19 cellular contexts compared by ENCODE assay signal in genomic region chr22:37891926-37892325, GRCh38. TPM values are rescaled to one million over a fixed set of nuclear protein-coding genes. Genes with fewer than 3 reads are reported as not detected.
DNase-seq lines count a peak whose midpoint lies in the region; ATAC-seq and TF ChIP-seq lines count a peak whose summit lies in the region.
"Had no signal": no experiment of that assay in that cellular context is flagged by ENCODE, and none has a peak within 500 bp of the region (broad histone marks: within the 10 kb centered on the region; RNA-seq: fewer than 3 reads in every experiment).

No MANE protein-coding gene starts in this region.

- H2AFZ ChIP-seq in mesenchymal stem cell (ENCODE audit: low read depth, low read length): no peak overlapping the region

- H3K18ac ChIP-seq in mesenchymal stem cell (ENCODE audit: low read depth in 1 of 2, low read length in 2 of 2): no peak overlapping the region

- H3K4me3 Mint-ChIP-seq in CD8-positive, alpha-beta T cell: no peak overlapping the region
- H3K4me3 Mint-ChIP-seq: dendritic cell treated with granulocyte-macrophage colony-stimulating factor and Interleukin-4, amounts not matched to agents 40 ng/mL and 50 ng/mL, for 4 days; T-helper 2 cell treated with Interferon-gamma antibody and Interleukin-4, amounts not matched to agents 5 μg/mL and 100 μg/mL, for 36 hours had no signal

- intact Hi-C loops in CD8-positive, alpha-beta T cell (cut with DNase I, micrococcal nuclease): no loop called here
- intact Hi-C loops in dorsolateral prefrontal cortex (cut with DNase I): no loop called here

- H3K23ac ChIP-seq in mesenchymal stem cell (ENCODE audit: low read length in 2 of 2): no peak overlapping the region

- no peak overlapping the region for H3K4me3 ChIP-seq in CD8-positive, alpha-beta T cell (ENCODE audit: low read depth, low read length)
- no peak overlapping the region for H3K4me3 ChIP-seq in HEK293 (ENCODE audit: low read depth, low read length)
- no peak overlapping the region for H3K4me3 ChIP-seq in dorsolateral prefrontal cortex
- H3K4me3 ChIP-seq in rectal smooth muscle tissue (ENCODE audit: low read length): no peak overlapping the region
- H3K4me3 ChIP-seq in mesenchymal stem cell (ENCODE audit: insufficient read depth in 1 of 2, low read depth in 1 of 2, low read length in 2 of 2): no peak overlapping the region
- H3K4me3 ChIP-seq: GM12878, right atrium auricular region had no signal

- H2BK12ac ChIP-seq in mesenchymal stem cell (ENCODE audit: low read length in 2 of 2): no peak overlapping the region

- no peak overlapping the region for H3K14ac ChIP-seq in mesenchymal stem cell (ENCODE audit: low read length in 2 of 2)

- CTCF ChIA-PET in CD8-positive, alpha-beta T cell (lab: Charles Lee): interaction anchor here (0.8 to 1.6 kb wide), 4 partner anchors 14 to 66 kb away, joined by 3 to 6 read pairs (median 6); partner anchors contain the start of gene MICALL1
- CTCF ChIA-PET in HEK293 (lab: Yijun Ruan, JAX): interaction anchor here (0.6 to 1.8 kb wide), 5 partner anchors 29 to 74 kb away, joined by 3 to 6 read pairs (median 4); no protein-coding TSS in a partner anchor

- no peak overlapping the region for H4K8ac ChIP-seq in mesenchymal stem cell (ENCODE audit: low read length)

- no peak for DNase-seq in CD8-positive, alpha-beta T cell
- no peak for DNase-seq in dorsolateral prefrontal cortex
- no peak for DNase-seq in mesenchymal stem cell
- no peak for DNase-seq in H4 (ENCODE audit: low spot score)
- DNase-seq: activated CD4-positive, CD25-positive, alpha-beta regulatory T cell treated with anti-CD3 and anti-CD28 coated beads, Interleukin-2, amount 50 U/mL, for 72 hours; activated CD8-positive, alpha-beta memory T cell treated with anti-CD3 and anti-CD28 coated beads, Interleukin-2, amount 50 U/mL, for 4 hours; activated gamma-delta T cell; NCI-H2029; SIG-M5 had no signal

- POLR2A ChIA-PET in CD8-positive, alpha-beta T cell (lab: Charles Lee): interaction anchor here (0.6 kb wide), 1 partner anchor 9 kb away, joined by 7 read pairs; no protein-coding TSS in a partner anchor
- POLR2A ChIA-PET in HEK293 (lab: Yijun Ruan, JAX): interaction anchor here (0.9 to 1.5 kb wide), 3 partner anchors 9 to 48 kb away, joined by 3 read pairs; partner anchors contain the start of gene ANKRD54

- peaks cover 18% of the 10 kb centered on the region for H3K4me1 Mint-ChIP-seq in CD8-positive, alpha-beta T cell (ENCODE audit: low read depth)

- WGBS in mesenchymal stem cell: 90% methylated on average over 3 of the region's 3 CpGs

- H3K27ac ChIP-seq in CD8-positive, alpha-beta T cell (ENCODE audit: low read depth, low read length): no peak overlapping the region
- H3K27ac ChIP-seq in HEK293 (ENCODE audit: extremely low read depth, low read depth, low read length): no peak overlapping the region
- peak overlapping the region; percentile 84 to 100 (median 98) for H3K27ac ChIP-seq in dorsolateral prefrontal cortex
- H3K27ac ChIP-seq in rectal smooth muscle tissue (ENCODE audit: low read depth, low read length): peak overlapping the region; percentile 72
- no peak overlapping the region for H3K27ac ChIP-seq in mesenchymal stem cell (ENCODE audit: low read length, poor library complexity, severe bottlenecking)
- H3K27ac ChIP-seq: neutrophil, right atrium auricular region had no signal

- no peak overlapping the region for H3K4me2 ChIP-seq in mesenchymal stem cell (ENCODE audit: low read length, poor library complexity, severe bottlenecking)

- peaks cover 10% of the 10 kb centered on the region for H3K4me1 ChIP-seq in CD8-positive, alpha-beta T cell (ENCODE audit: insufficient read depth, low read length)
- H3K4me1 ChIP-seq in HEK293 (ENCODE audit: control insufficient read depth, insufficient read depth, low read length) (no peaks in the 10 kb centered on the region), rectal smooth muscle tissue (ENCODE audit: control insufficient read depth, insufficient read depth, low read length) (peaks cover 57% of the 10 kb centered on the region), mesenchymal stem cell (ENCODE audit: control insufficient read depth, insufficient read depth, low read depth, low read length) (peaks cover 23% of the 10 kb centered on the region)

- H2BK15ac ChIP-seq in mesenchymal stem cell (ENCODE audit: low read depth, poor library complexity, severe bottlenecking): no peak overlapping the region

- H4K91ac ChIP-seq in mesenchymal stem cell (ENCODE audit: low read length): no peak overlapping the region

- H3K9me3 Mint-ChIP-seq in CD8-positive, alpha-beta T cell: no peaks in the 10 kb centered on the region
- H3K9me3 Mint-ChIP-seq: dendritic cell treated with granulocyte-macrophage colony-stimulating factor and Interleukin-4, amounts not matched to agents 40 ng/mL and 50 ng/mL, for 4 days; IgD-negative memory B cell; T-helper 2 cell treated with Interferon-gamma antibody and Interleukin-4, amounts not matched to agents 5 μg/mL and 100 μg/mL, for 36 hours had no signal

- H3K27ac Mint-ChIP-seq in CD8-positive, alpha-beta T cell: peak overlapping the region; percentile 58
- H3K27ac Mint-ChIP-seq: dendritic cell treated with granulocyte-macrophage colony-stimulating factor and Interleukin-4, amounts not matched to agents 40 ng/mL and 50 ng/mL, for 4 days; T-helper 2 cell treated with Interferon-gamma antibody and Interleukin-4, amounts not matched to agents 5 μg/mL and 100 μg/mL, for 36 hours had no signal

- TF ChIP-seq CTCF in CD8-positive, alpha-beta T cell (IDR thresholded peaks at IDR 0.05): no peak
- no peak for TF ChIP-seq CTCF in HEK293 (tag by site-specific recombination; IDR thresholded peaks at IDR 0.05)
- TF ChIP-seq CTCF in dorsolateral prefrontal cortex (IDR thresholded peaks at IDR 0.05 in 54 of 56, conservative IDR thresholded peaks at IDR 0.05 in 2 of 56; ENCODE audit: low read depth in 1 of 56, partially characterized antibody in 56 of 56): no peak

- no peak overlapping the region for H3K4ac ChIP-seq in mesenchymal stem cell (ENCODE audit: low read depth in 1 of 2, low read length in 2 of 2)

- H3K79me1 ChIP-seq in mesenchymal stem cell (replicated peaks; ENCODE audit: low read length, poor library complexity, severe bottlenecking): peaks cover 3% of the 10 kb centered on the region

- no peak for ATAC-seq in CD8-positive, alpha-beta T cell
- ATAC-seq in GM18907 (IDR thresholded peaks at IDR 0.05; ENCODE audit: unreplicated experiment): no peak
- ATAC-seq in HG03196 (IDR thresholded peaks at IDR 0.05; ENCODE audit: unreplicated experiment): no peak
- ATAC-seq: GM12878 had no signal

- H3K36me3 ChIP-seq in CD8-positive, alpha-beta T cell (ENCODE audit: insufficient read depth, low read length): peaks cover 10% of the 10 kb centered on the region
- peaks cover 40 to 55% of the 10 kb centered on the region in 2 experiments for H3K36me3 ChIP-seq in HEK293 (ENCODE audit: control insufficient read depth in 2 of 2, insufficient read depth in 1 of 2, low read length in 2 of 2)
- H3K36me3 ChIP-seq in rectal smooth muscle tissue (ENCODE audit: control insufficient read depth, insufficient read depth, low read length): peaks cover 16% of the 10 kb centered on the region
- peaks cover 36% of the 10 kb centered on the region in 2 experiments for H3K36me3 ChIP-seq in mesenchymal stem cell (ENCODE audit: control insufficient read depth in 1 of 2, insufficient read depth in 2 of 2, low read depth in 1 of 2, low read length in 2 of 2)

- peaks cover 42% of the 10 kb centered on the region for H3K36me3 Mint-ChIP-seq in CD8-positive, alpha-beta T cell
- H3K36me3 Mint-ChIP-seq: IgD-negative memory B cell had no signal

- H2AK5ac ChIP-seq in mesenchymal stem cell (ENCODE audit: low read length, severe bottlenecking): no peak overlapping the region

- H3K9ac ChIP-seq in rectal smooth muscle tissue (ENCODE audit: low read length) (no peak overlapping the region), mesenchymal stem cell (ENCODE audit: low read length) (no peak overlapping the region)

- H3K27me3 Mint-ChIP-seq in CD8-positive, alpha-beta T cell (ENCODE audit: low read depth): no peaks in the 10 kb centered on the region
- H3K27me3 Mint-ChIP-seq: dendritic cell treated with granulocyte-macrophage colony-stimulating factor and Interleukin-4, amounts not matched to agents 40 ng/mL and 50 ng/mL, for 4 days; IgD-negative memory B cell had no signal

- H3K27me3 ChIP-seq in CD8-positive, alpha-beta T cell (ENCODE audit: insufficient read depth, low read length): no peaks in the 10 kb centered on the region
- H3K27me3 ChIP-seq in dorsolateral prefrontal cortex: no peaks in the 10 kb centered on the region
- H3K27me3 ChIP-seq in rectal smooth muscle tissue (ENCODE audit: control insufficient read depth, insufficient read depth, low read length): no peaks in the 10 kb centered on the region
- H3K27me3 ChIP-seq in mesenchymal stem cell (ENCODE audit: control insufficient read depth in 1 of 2, insufficient read depth in 1 of 2, low read length in 2 of 2): no peaks in the 10 kb centered on the region
- H3K27me3 ChIP-seq: neutrophil, right atrium auricular region had no signal

- H2BK5ac ChIP-seq in mesenchymal stem cell (ENCODE audit: low read depth, low read length, poor library complexity, severe bottlenecking): no peak overlapping the region

- no peaks in the 10 kb centered on the region for H3K9me3 ChIP-seq in CD8-positive, alpha-beta T cell (ENCODE audit: low read length)
- no peaks in the 10 kb centered on the region for H3K9me3 ChIP-seq in HEK293 (ENCODE audit: control insufficient read depth, insufficient read depth, low read depth, low read length)
- no peaks in the 10 kb centered on the region for H3K9me3 ChIP-seq in mesenchymal stem cell (ENCODE audit: control insufficient read depth, low read length)
- H3K9me3 ChIP-seq: neutrophil, right atrium auricular region had no signal

- no peak overlapping the region for H2BK120ac ChIP-seq in mesenchymal stem cell (ENCODE audit: low read depth, low read length)

TF ChIP-seq in HEK293, 187 proteins besides CTCF, POLR2A, EP300 and RAD21 (continues in another document):
- no peak for TF ChIP-seq ZNF549 (tag by site-specific recombination; IDR thresholded peaks at IDR 0.05)
- no peak for TF ChIP-seq ZNF138 (tag by site-specific recombination; IDR thresholded peaks at IDR 0.05; ENCODE audit: borderline replicate concordance)

RNA-seq across cellular contexts. Expression of gene MICALL1, which starts 14.2 kb away (rescaled TPM):
- total RNA-seq in CD8-positive, alpha-beta T cell: 10 to 100 TPM; 15.3 to 18.1 TPM
- total RNA-seq in dorsolateral prefrontal cortex: 10 to 100 TPM in 117 of 120 experiments, 1 to 10 TPM in 3; 7.5 to 65.7 (median 19.8) TPM
- 19.9 TPM for polyA plus RNA-seq in mesenchymal stem cell (2013, experiment 1 of 2)
- polyA plus RNA-seq in mesenchymal stem cell (2013, experiment 2 of 2): 19.0 TPM
- total RNA-seq in H4 (2014; rRNA removed; shearing (Covaris generic)): 11.6 and 17.2 TPM in 2 replicates

RNA-seq across cellular contexts. Expression of gene EIF3L, which starts 42.7 kb away (rescaled TPM):
- 100 to 1,000 TPM; 510 to 518 TPM for total RNA-seq in CD8-positive, alpha-beta T cell
- 100 to 1,000 TPM; 134 to 326 (median 235) TPM for total RNA-seq in dorsolateral prefrontal cortex
- polyA plus RNA-seq in mesenchymal stem cell (2013, experiment 1 of 2): 453 TPM
- 471 TPM for polyA plus RNA-seq in mesenchymal stem cell (2013, experiment 2 of 2)
- 478 and 514 TPM in 2 replicates for total RNA-seq in H4 (2014; rRNA removed; shearing (Covaris generic))

RNA-seq across cellular contexts. Expression of gene ANKRD54, which starts 47.8 kb away (rescaled TPM):
- total RNA-seq in CD8-positive, alpha-beta T cell: 10 to 100 TPM; 18.8 to 21.4 TPM
- 10 to 100 TPM; 19.3 to 37.9 (median 27.8) TPM for total RNA-seq in dorsolateral prefrontal cortex
- 16.7 TPM for polyA plus RNA-seq in mesenchymal stem cell (2013, experiment 1 of 2)
- polyA plus RNA-seq in mesenchymal stem cell (2013, experiment 2 of 2): 15.9 TPM
- total RNA-seq in H4 (2014; rRNA removed; shearing (Covaris generic)): 18.3 and 19.5 TPM in 2 replicates

Comparison
In these comparisons a context has a peak if more than half of its experiments do, and no peak if none do; other contexts are left out.
1. H3K27ac ChIP-seq: peak in dorsolateral prefrontal cortex (59 of 59) and rectal smooth muscle tissue (single experiment); none in CD8-positive, alpha-beta T cell (single experiment), HEK293 (single experiment) and mesenchymal stem cell (single experiment).